23 cellular contexts compared by ENCODE assay signal in genomic region chr11:107778839-107779517, GRCh38.
DNase-seq lines count a peak whose midpoint lies in the region; ATAC-seq, FAIRE-seq and TF ChIP-seq lines count a peak whose summit lies in the region.
"Had no signal": no experiment of that assay in that cellular context is flagged by ENCODE, and none has a peak within 500 bp of the region (broad histone marks: within the 10 kb centered on the region; RNA-seq: fewer than 3 reads in every experiment).

No MANE protein-coding gene starts in this region.

- no TSS peak for BruUV-seq in Panc1 (replicated peaks; lab: Mats Ljungman, UMichigan)

- H2BK120ac ChIP-seq in trophoblast cell (ENCODE audit: insufficient read depth, low read length, poor library complexity) = peak overlapping the region; percentile 58

- H2BK5ac ChIP-seq in trophoblast cell (ENCODE audit: low read depth, low read length, poor library complexity) = no peak overlapping the region

- H2AK5ac ChIP-seq in trophoblast cell (ENCODE audit: low read length) = no peak overlapping the region

- H3K79me1 ChIP-seq in trophoblast cell (ENCODE audit: low read length) = no peaks in the 10 kb centered on the region

- no peaks in the 10 kb centered on the region for H3K27me3 ChIP-seq in Panc1 (ENCODE audit: control insufficient read depth, insufficient read depth, low read length)
- H3K27me3 ChIP-seq in trophoblast cell (ENCODE audit: insufficient read depth, low read length) = no peaks in the 10 kb centered on the region
- H3K27me3 ChIP-seq: BLaER1 had no signal

- POLR2A ChIA-PET in HEK293 (lab: Yijun Ruan, JAX) = no interaction called here
- POLR2A ChIA-PET in Panc1 (lab: Charles Lee) = no interaction called here

- in situ Hi-C loops in Panc1 (cut with HindIII; ENCODE audit: low pct_unique_long_range_greater_than_20kb, low sequenced_read_pairs) = no loop called here

- intact Hi-C loops in Panc1 (cut with micrococcal nuclease; ENCODE audit: unreplicated experiment) = no loop called here

- TF ChIP-seq CTCF in HEK293 (tag by site-specific recombination; IDR thresholded peaks at IDR 0.05) = no peak
- TF ChIP-seq CTCF in Panc1 (IDR thresholded peaks at IDR 0.05) = no peak

- H4K12ac ChIP-seq in trophoblast cell (ENCODE audit: low read depth, low read length) = no peak overlapping the region

- no peak overlapping the region for H3K18ac ChIP-seq in trophoblast cell (ENCODE audit: low read length)

- no peaks in the 10 kb centered on the region for H3K36me3 ChIP-seq in HEK293 (ENCODE audit: control insufficient read depth in 2 of 2, insufficient read depth in 1 of 2, low read length in 2 of 2)
- H3K36me3 ChIP-seq in Panc1 (ENCODE audit: control insufficient read depth, insufficient read depth, low read length) = no peaks in the 10 kb centered on the region
- no peaks in the 10 kb centered on the region for H3K36me3 ChIP-seq in trophoblast cell (ENCODE audit: control insufficient read depth in 1 of 2, insufficient read depth in 2 of 2, low read length in 2 of 2)
- H3K36me3 ChIP-seq: BLaER1 had no signal

- H4K8ac ChIP-seq in trophoblast cell (ENCODE audit: low read depth, low read length) = no peak overlapping the region

- no peak for ATAC-seq in Panc1
- ATAC-seq in left lobe of liver = peak; percentile 71
- ATAC-seq in GM21786 (IDR thresholded peaks at IDR 0.05; ENCODE audit: unreplicated experiment) = no peak
- ATAC-seq: T-cell had no signal

- H3K23ac ChIP-seq in trophoblast cell (ENCODE audit: low read length) = no peak overlapping the region

- H3K4me1 ChIP-seq in HEK293 (ENCODE audit: control insufficient read depth, insufficient read depth, low read length) (0 out of 2 replicates have a peak, but pooled peaks cover 2% of the 10 kb centered on the region), Panc1 (ENCODE audit: control insufficient read depth, insufficient read depth, low read length) (peaks cover 12% of the 10 kb centered on the region), trophoblast cell (ENCODE audit: control insufficient read depth in 1 of 2, insufficient read depth in 2 of 2, low read length in 2 of 2) (peaks cover 0 to 2% of the 10 kb centered on the region in 2 experiments)
- H3K4me1 ChIP-seq: BLaER1 had no signal

- no peak overlapping the region for H2AFZ ChIP-seq in trophoblast cell (ENCODE audit: insufficient read depth, low read length, poor library complexity)

- WGBS in trophoblast cell (ENCODE audit: extremely low coverage, insufficient coverage, insufficient read length) = no CpG with 5 or more reads among the region's 7 CpGs

- no peaks in the 10 kb centered on the region for H3K9me3 ChIP-seq in HEK293 (ENCODE audit: control insufficient read depth, insufficient read depth, low read depth, low read length)
- H3K9me3 ChIP-seq in Panc1 (ENCODE audit: control insufficient read depth, insufficient read depth, low read depth, low read length) = no peaks in the 10 kb centered on the region
- H3K9me3 ChIP-seq in trophoblast cell (ENCODE audit: insufficient read depth, low read depth, low read length) = no peaks in the 10 kb centered on the region
- H3K9me3 ChIP-seq: BLaER1 had no signal

- no peak overlapping the region for H3K4ac ChIP-seq in trophoblast cell (ENCODE audit: low read depth, low read length)

- H3K79me2 ChIP-seq in trophoblast cell (ENCODE audit: control insufficient read depth, insufficient read depth, low read length, poor library complexity) = no peaks in the 10 kb centered on the region

- no peak for FAIRE-seq in RCC 7860 (lab: Jason Lieb, UNC)
- FAIRE-seq: G401.6 had no signal

- H3K9ac ChIP-seq in trophoblast cell (ENCODE audit: low read length) = no peak overlapping the region
- H3K9ac ChIP-seq: BLaER1 had no signal

- H3K4me2 ChIP-seq in trophoblast cell (ENCODE audit: low read length) = no peak overlapping the region
- H3K4me2 ChIP-seq: BLaER1 had no signal

- H4K91ac ChIP-seq in trophoblast cell (ENCODE audit: low read depth, low read length) = peak overlapping the region; percentile 5

- CTCF ChIA-PET in HEK293 (lab: Yijun Ruan, JAX) = interaction anchor here (1.1 to 1.5 kb wide), 2 partner anchors 82 to 90 kb away, joined by 4 to 5 read pairs; no protein-coding TSS in a partner anchor
- CTCF ChIA-PET in Panc1 (lab: Charles Lee) = interaction anchor here (0.7 kb wide), 1 partner anchor 24 kb away, joined by 3 read pairs; no protein-coding TSS in a partner anchor

- no peak overlapping the region for H3K27ac ChIP-seq in HEK293 (ENCODE audit: extremely low read depth, low read depth, low read length)
- H3K27ac ChIP-seq in Panc1 (ENCODE audit: low read length) = peak overlapping the region; percentile 3; the same call in 1 of the 2 replicates
- H3K27ac ChIP-seq in trophoblast cell (ENCODE audit: low read depth, low read length) = no peak overlapping the region
- H3K27ac ChIP-seq: BLaER1, RWPE1 had no signal

- no peak overlapping the region for H3K14ac ChIP-seq in trophoblast cell (ENCODE audit: low read length)

- DNase-seq in Panc1 (ENCODE audit: low read depth, low spot score) (no peak), left lobe of liver (ENCODE audit: low spot score) (no peak), trophoblast cell (no peak), RCC 7860 (ENCODE audit: low spot score) (no peak), NCI-H748 treated with DMSO at 0.1 percent for 48 hours (lab: John Stamatoyannopoulos, UW) (no peak)
- DNase-seq: ACHN; CD4-positive, alpha-beta T cell; COR-L47; DMS 273 treated with DMSO at 0.1 percent for 48 hours; H7; NCI-H1105; NCI-H146; NCI-H2029; NCI-H2227 treated with DMSO at 0.1 percent for 48 hours; NCI-H510A treated with DMSO at 0.1 percent for 48 hours; NCI-H82; SHP77 treated with DMSO at 0.1 percent for 48 hours; T-cell had no signal

- H2BK12ac ChIP-seq in trophoblast cell (ENCODE audit: low read length) = no peak overlapping the region

- H3K4me3 ChIP-seq in HEK293 (ENCODE audit: low read depth, low read length) (no peak overlapping the region), Panc1 (ENCODE audit: low read depth in 2 of 2, low read length in 2 of 2) (no peak overlapping the region), trophoblast cell (ENCODE audit: low read depth, low read length) (no peak overlapping the region)
- H3K4me3 ChIP-seq: BLaER1 had no signal

TF ChIP-seq in HEK293, 187 proteins besides CTCF, POLR2A, EP300 and RAD21 (continues in another document):
- TF ChIP-seq ZNF202 (tag by site-specific recombination; IDR thresholded peaks at IDR 0.05; ENCODE audit: borderline replicate concordance) = no peak
- 0 out of 2 replicates have a peak, but pooled peaks have one; percentile 14 for TF ChIP-seq PRDM4 (tag by site-specific recombination; IDR thresholded peaks at IDR 0.05)
- no peak for TF ChIP-seq ZBTB48 (tag by site-specific recombination; IDR thresholded peaks at IDR 0.05)
- TF ChIP-seq GLIS1 (tag by site-specific recombination; IDR thresholded peaks at IDR 0.05) = peak; percentile 83
- no peak for TF ChIP-seq ZNF362 (tag by site-specific recombination; IDR thresholded peaks at IDR 0.05)
- peak; percentile 85 for TF ChIP-seq FEZF1 (tag by site-specific recombination; IDR thresholded peaks at IDR 0.05)
- no peak for TF ChIP-seq ZNF341 (tag by site-specific recombination; IDR thresholded peaks at IDR 0.05; ENCODE audit: low read depth)
- no peak for TF ChIP-seq ZNF555 (tag by site-specific recombination; conservative IDR thresholded peaks at IDR 0.05)
- peak; percentile 66; the same call in 1 of the 2 replicates for TF ChIP-seq TRIM28 (IDR thresholded peaks at IDR 0.05; ENCODE audit: borderline replicate concordance, low read length)
- no peak for TF ChIP-seq ZNF416 (tag by site-specific recombination; IDR thresholded peaks at IDR 0.05)
- TF ChIP-seq ZNF48 (tag by site-specific recombination; IDR thresholded peaks at IDR 0.05) = no peak
- no peak for TF ChIP-seq ZNF785 (tag by site-specific recombination; IDR thresholded peaks at IDR 0.05)
- TF ChIP-seq ZNF16 (tag by site-specific recombination; IDR thresholded peaks at IDR 0.05; ENCODE audit: low read depth) = no peak
